Comparison of ENCODE assay signal across 24 cellular contexts in the genomic region with DNA sequence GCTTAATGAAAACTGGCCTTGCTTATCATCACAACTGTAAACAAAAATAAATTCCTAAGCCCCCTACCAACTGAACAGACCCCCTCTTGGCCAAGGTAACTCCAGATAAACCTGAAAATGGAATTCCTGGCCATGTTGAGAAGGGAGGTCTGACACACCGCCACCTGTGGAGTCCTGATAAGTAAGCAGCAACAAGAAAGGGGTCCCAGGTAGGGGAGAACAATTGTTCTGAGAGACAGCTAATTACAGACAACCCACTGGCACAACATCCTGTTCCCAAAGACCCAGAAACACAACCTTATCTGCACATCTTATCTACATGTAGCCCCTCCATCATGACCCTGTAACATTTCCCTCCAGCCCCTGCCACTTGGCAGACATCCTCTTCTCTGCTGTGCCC.
"Had no signal": no experiment of that assay in that cellular context is flagged by ENCODE, and none has a peak within 500 bp of the region (broad histone marks: within the 10 kb centered on the region; RNA-seq: fewer than 3 reads in every experiment).

No MANE protein-coding gene starts in this region.

- H3K4me1 Mint-ChIP-seq: natural killer cell; stimulated activated naive CD8-positive, alpha-beta T cell treated with anti-CD3 and anti-CD28 coated beads, Interleukin-15, amount 100 ng/mL, for 72 hours had no signal

- H3K4me1 ChIP-seq: esophagus muscularis mucosa, foreskin keratinocyte, gastroesophageal sphincter, heart left ventricle, lower lobe of right lung, parathyroid adenoma, right lobe of liver, suprapubic skin, thyroid gland had no signal

- DNase-seq: dorsolateral prefrontal cortex; effector CD4-positive, alpha-beta T cell; foreskin keratinocyte; heart left ventricle; left ventricle myocardium superior; lower lobe of right lung; natural killer cell; right lobe of liver; small intestine; stimulated activated CD4-positive, alpha-beta T cell treated with anti-CD3 and anti-CD28 coated beads, Interleukin-12 subunit alpha, Interleukin-12 subunit beta, amount 100 ng/mL, for 4 hours; stimulated activated CD4-positive, alpha-beta T cell treated with anti-CD3 and anti-CD28 coated beads, Interleukin-1b, Interleukin-23, amount 100 ng/mL, for 48 hours; stimulated activated CD4-positive, alpha-beta T cell treated with anti-CD3 and anti-CD28 coated beads, Interleukin-4, amount 100 ng/mL, for 1 hour; stimulated activated CD8-positive, alpha-beta memory T cell treated with anti-CD3 and anti-CD28 coated beads, Interleukin-4, amount 100 ng/mL, for 48 hours; stimulated activated naive CD4-positive, alpha-beta T cell; stimulated activated naive CD8-positive, alpha-beta T cell treated with anti-CD3 and anti-CD28 coated beads, Interleukin-15, amount 100 ng/mL, for 72 hours; thyroid gland; trophoblast cell had no signal

- H3K27me3 ChIP-seq: dorsolateral prefrontal cortex, hepatocyte, neutrophil, suprapubic skin, thyroid gland had no signal

- H3K36me3 Mint-ChIP-seq: natural killer cell had no signal

- H3K9ac ChIP-seq: parathyroid adenoma had no signal

- H3K4me3 ChIP-seq: dorsolateral prefrontal cortex, esophagus muscularis mucosa, gastroesophageal sphincter, heart left ventricle, hepatocyte, lower lobe of right lung, right lobe of liver, suprapubic skin, thyroid gland had no signal

- H3K4me3 Mint-ChIP-seq: natural killer cell; stimulated activated naive CD8-positive, alpha-beta T cell treated with anti-CD3 and anti-CD28 coated beads, Interleukin-15, amount 100 ng/mL, for 72 hours had no signal

- H3K79me2 ChIP-seq: hepatocyte, parathyroid adenoma had no signal

- ATAC-seq: foreskin keratinocyte; gastroesophageal sphincter; heart left ventricle; left ventricle myocardium superior; lower lobe of right lung; natural killer cell; right lobe of liver; stimulated activated naive CD8-positive, alpha-beta T cell treated with anti-CD3 and anti-CD28 coated beads, Interleukin-15, amount 100 ng/mL, for 72 hours had no signal

- H3K4me2 ChIP-seq: hepatocyte had no signal

- H2AFZ ChIP-seq: hepatocyte, parathyroid adenoma had no signal

- H3K27ac Mint-ChIP-seq: natural killer cell; progenitor cell of endocrine pancreas; stimulated activated naive CD8-positive, alpha-beta T cell treated with anti-CD3 and anti-CD28 coated beads, Interleukin-15, amount 100 ng/mL, for 72 hours had no signal

- H3K9me3 Mint-ChIP-seq: natural killer cell had no signal

- H3K27me3 Mint-ChIP-seq: progenitor cell of endocrine pancreas had no signal

- H3K27ac ChIP-seq: dorsolateral prefrontal cortex, esophagus muscularis mucosa, foreskin keratinocyte, gastroesophageal sphincter, heart left ventricle, hepatocyte, lower lobe of right lung, neutrophil, parathyroid adenoma, right lobe of liver, suprapubic skin, thyroid gland had no signal

- H3K36me3 ChIP-seq: esophagus muscularis mucosa, gastroesophageal sphincter, heart left ventricle, lower lobe of right lung, neutrophil, right lobe of liver, suprapubic skin, thyroid gland had no signal

- H3K9me3 ChIP-seq: esophagus muscularis mucosa, gastroesophageal sphincter, lower lobe of right lung, neutrophil, right lobe of liver, suprapubic skin, thyroid gland had no signal
